24 cellular contexts compared by ENCODE assay signal in genomic region chr1:212519131-212519530, GRCh38.
"Had no signal": no experiment of that assay in that cellular context is flagged by ENCODE, and none has a peak within 500 bp of the region (broad histone marks: within the 10 kb centered on the region; RNA-seq: fewer than 3 reads in every experiment).

No MANE protein-coding gene starts in this region.

- H3K4me1 Mint-ChIP-seq: activated T-helper 17 cell treated with anti-CD3 and anti-CD28 coated beads, Interleukin-2, amount 50 U/mL, for 72 hours; central memory CD8-positive, alpha-beta T cell had no signal

- H3K9me3 Mint-ChIP-seq: activated CD8-positive, alpha-beta T cell treated with anti-CD3 and anti-CD28 coated beads for 36 hours; activated naive CD8-positive, alpha-beta T cell treated with anti-CD3 and anti-CD28 coated beads for 36 hours; activated T-helper 17 cell treated with anti-CD3 and anti-CD28 coated beads, Interleukin-2, amount 50 U/mL, for 72 hours; central memory CD8-positive, alpha-beta T cell; stimulated activated memory B cell treated with anti-CD40 and anti-IgM and Interleukin-4, amounts not matched to agents 10 μg/mL and 1 μg/mL and 100 μg/mL, for 72 hours had no signal

- DNase-seq: activated CD4-positive, alpha-beta T cell treated with anti-CD3 and anti-CD28 coated beads for 48 hours; activated CD4-positive, CD25-positive, alpha-beta regulatory T cell; activated CD8-positive, alpha-beta T cell treated with anti-CD3 and anti-CD28 coated beads for 36 hours; activated naive CD4-positive, alpha-beta T cell; activated naive CD8-positive, alpha-beta T cell treated with anti-CD3 and anti-CD28 coated beads for 36 hours; activated T-cell treated with anti-CD3 and anti-CD28 coated beads, Interleukin-2, amount 50 U/mL, for 1 hour; cortex of kidney; effector CD4-positive, alpha-beta T cell; hippocampal formation; naive B cell; sigmoid colon; spleen; stimulated activated CD4-positive, alpha-beta T cell treated with anti-CD3 and anti-CD28 coated beads, Interleukin-4, amount 100 ng/mL, for 4 hours; T-helper 1 cell; T-helper 9 cell had no signal

- H3K36me3 ChIP-seq: brain microvascular endothelial cell, neural progenitor cell, ovary, sigmoid colon, spleen, upper lobe of right lung had no signal

- H3K27ac ChIP-seq: brain microvascular endothelial cell, neural progenitor cell, ovary, psoas muscle, sigmoid colon, spleen, testis, upper lobe of right lung had no signal

- H3K9ac ChIP-seq: neural progenitor cell had no signal

- H3K4me1 ChIP-seq: testis had no signal

- H2AFZ ChIP-seq: neural progenitor cell had no signal

- H3K4me2 ChIP-seq: neural progenitor cell had no signal

- H3K36me3 Mint-ChIP-seq: activated naive CD8-positive, alpha-beta T cell treated with anti-CD3 and anti-CD28 coated beads for 36 hours; naive B cell; neural progenitor cell; stimulated activated memory B cell treated with anti-CD40 and anti-IgM and Interleukin-4, amounts not matched to agents 10 μg/mL and 1 μg/mL and 100 μg/mL, for 72 hours had no signal

- H3K27ac Mint-ChIP-seq: activated CD8-positive, alpha-beta T cell treated with anti-CD3 and anti-CD28 coated beads for 36 hours; activated naive CD8-positive, alpha-beta T cell treated with anti-CD3 and anti-CD28 coated beads for 36 hours; activated T-helper 17 cell treated with anti-CD3 and anti-CD28 coated beads, Interleukin-2, amount 50 U/mL, for 72 hours; neural progenitor cell; stimulated activated memory B cell treated with anti-CD40 and anti-IgM and Interleukin-4, amounts not matched to agents 10 μg/mL and 1 μg/mL and 100 μg/mL, for 72 hours had no signal

- H3K27me3 ChIP-seq: ovary, testis had no signal

- H3K9me3 ChIP-seq: ovary, psoas muscle, sigmoid colon, spleen, testis, upper lobe of right lung had no signal

- H3K4me3 Mint-ChIP-seq: activated CD8-positive, alpha-beta T cell treated with anti-CD3 and anti-CD28 coated beads for 36 hours; activated naive CD8-positive, alpha-beta T cell treated with anti-CD3 and anti-CD28 coated beads for 36 hours; activated T-helper 17 cell treated with anti-CD3 and anti-CD28 coated beads, Interleukin-2, amount 50 U/mL, for 72 hours; central memory CD8-positive, alpha-beta T cell; naive B cell; neural progenitor cell; stimulated activated memory B cell treated with anti-CD40 and anti-IgM and Interleukin-4, amounts not matched to agents 10 μg/mL and 1 μg/mL and 100 μg/mL, for 72 hours had no signal

- ATAC-seq: activated CD8-positive, alpha-beta T cell treated with anti-CD3 and anti-CD28 coated beads for 36 hours; activated T-helper 17 cell treated with anti-CD3 and anti-CD28 coated beads, Interleukin-2, amount 50 U/mL, for 72 hours; stimulated activated memory B cell treated with anti-CD40 and anti-IgM and Interleukin-4, amounts not matched to agents 10 μg/mL and 1 μg/mL and 100 μg/mL, for 72 hours had no signal

- H3K4me3 ChIP-seq: neural progenitor cell, ovary, psoas muscle, sigmoid colon, spleen, testis, upper lobe of right lung had no signal
